In genomic region chrX:71533850-71534515, GRCh38 we compare ENCODE assay signal across 8 cellular contexts. TPM values are rescaled to one million over a fixed set of nuclear protein-coding genes. Genes with fewer than 3 reads are reported as not detected.
DNase-seq lines count a peak whose midpoint lies in the region; ATAC-seq and TF ChIP-seq lines count a peak whose summit lies in the region.

No MANE protein-coding gene starts in this region.

- peaks cover 13% of the 10 kb centered on the region for H3K36me3 ChIP-seq in CD4-positive, CD25-positive, alpha-beta regulatory T cell (ENCODE audit: control insufficient read depth, insufficient read depth, low read length)
- H3K36me3 ChIP-seq in HUES6 (ENCODE audit: control insufficient read depth, insufficient read depth, low read length) = peaks cover 13% of the 10 kb centered on the region
- no peaks in the 10 kb centered on the region for H3K36me3 ChIP-seq in adrenal gland (replicated peaks in 1 of 2)
- H3K36me3 ChIP-seq in left ventricle myocardium inferior = peaks cover 11% of the 10 kb centered on the region

- no peaks in the 10 kb centered on the region for H3K27me3 Mint-ChIP-seq in CD4-positive, CD25-positive, alpha-beta regulatory T cell
- H3K27me3 Mint-ChIP-seq in progenitor cell of endocrine pancreas = no peaks in the 10 kb centered on the region

- peak; percentile 23 to 85 (median 61) for DNase-seq in CD4-positive, CD25-positive, alpha-beta regulatory T cell
- peak; percentile 53 for DNase-seq in SK-N-DZ (ENCODE audit: low spot score)
- peak; percentile 27 to 62 (median 35) for DNase-seq in adrenal gland
- DNase-seq in left ventricle myocardium inferior = peak; percentile 30
- no peak for DNase-seq in progenitor cell of endocrine pancreas (ENCODE audit: low spot score, unreplicated experiment)

- peak in 1 of 2 donors; percentile 30 for TF ChIP-seq POLR2A in adrenal gland (IDR thresholded peaks at IDR 0.05)

- peaks cover 8 to 43% (median 18%) of the 10 kb centered on the region in 4 donors for H3K4me1 Mint-ChIP-seq in CD4-positive, CD25-positive, alpha-beta regulatory T cell
- H3K4me1 Mint-ChIP-seq in progenitor cell of endocrine pancreas (ENCODE audit: low read depth) = peaks cover 14% of the 10 kb centered on the region

- ATAC-seq in CD4-positive, CD25-positive, alpha-beta regulatory T cell (ENCODE audit: low read depth in 2 of 2) = peak; percentile 11 to 23
- no peak for ATAC-seq in HG03025 (IDR thresholded peaks at IDR 0.05; ENCODE audit: low FRiP score, unreplicated experiment)
- no peak for ATAC-seq in HG03342 (IDR thresholded peaks at IDR 0.05; ENCODE audit: unreplicated experiment)

- H3K9ac ChIP-seq in HUES6 (ENCODE audit: low read length) = peak overlapping the region; percentile 95

- H3K36me3 Mint-ChIP-seq in CD4-positive, CD25-positive, alpha-beta regulatory T cell = peaks cover 9% of the 10 kb centered on the region
- H3K36me3 Mint-ChIP-seq in progenitor cell of endocrine pancreas (ENCODE audit: insufficient read depth) = peaks cover 3% of the 10 kb centered on the region

- H3K9me3 ChIP-seq in CD4-positive, CD25-positive, alpha-beta regulatory T cell (ENCODE audit: control insufficient read depth in 2 of 2, low read length in 2 of 2) = no peaks in the 10 kb centered on the region
- peaks cover 9% of the 10 kb centered on the region; the same call in 1 of the 2 replicates for H3K9me3 ChIP-seq in HUES6 (ENCODE audit: control insufficient read depth, insufficient read depth, low read depth, low read length)
- H3K9me3 ChIP-seq in adrenal gland (replicated peaks in 1 of 3) = no peaks in the 10 kb centered on the region
- no peaks in the 10 kb centered on the region for H3K9me3 ChIP-seq in left ventricle myocardium inferior (replicated peaks)

- peak overlapping the region; percentile 98 to 99 (median 99) for H3K27ac Mint-ChIP-seq in CD4-positive, CD25-positive, alpha-beta regulatory T cell
- peak overlapping the region; percentile 98 for H3K27ac Mint-ChIP-seq in progenitor cell of endocrine pancreas

- TF ChIP-seq CTCF in adrenal gland (IDR thresholded peaks at IDR 0.05) = no peak
- no peak for TF ChIP-seq CTCF in left ventricle myocardium inferior (IDR thresholded peaks at IDR 0.05; ENCODE audit: borderline replicate concordance)
- TF ChIP-seq CTCF in progenitor cell of endocrine pancreas (IDR thresholded peaks at IDR 0.05; ENCODE audit: unreplicated experiment) = no peak

- intact Hi-C loops in adrenal gland (cut with DNase I) (no loop called here), left ventricle myocardium inferior (cut with micrococcal nuclease) (no loop called here)

- H3K27ac ChIP-seq in CD4-positive, CD25-positive, alpha-beta regulatory T cell (ENCODE audit: insufficient read depth, low read length, poor library complexity, severe bottlenecking) = peak overlapping the region; percentile 93
- 0 out of 2 replicates have a peak overlapping the region, but pooled peaks have one; percentile 38 for H3K27ac ChIP-seq in HUES6 (ENCODE audit: low read depth, low read length)
- peak overlapping the region; percentile 61 to 90 (median 85) for H3K27ac ChIP-seq in adrenal gland
- H3K27ac ChIP-seq in left ventricle myocardium inferior (replicated peaks) = peak overlapping the region; percentile 94

- H3K4me1 ChIP-seq in CD4-positive, CD25-positive, alpha-beta regulatory T cell (ENCODE audit: control insufficient read depth, insufficient read depth, low read length, poor library complexity, severe bottlenecking) = peaks cover 22% of the 10 kb centered on the region
- peaks cover 8% of the 10 kb centered on the region; the same call in 1 of the 2 replicates for H3K4me1 ChIP-seq in HUES6 (ENCODE audit: control insufficient read depth, insufficient read depth, low read length)
- H3K4me1 ChIP-seq in adrenal gland (replicated peaks in 1 of 2) = peaks cover 7 to 24% of the 10 kb centered on the region in 2 donors
- peaks cover 33% of the 10 kb centered on the region for H3K4me1 ChIP-seq in left ventricle myocardium inferior

- peak overlapping the region; percentile 94 to 100 (median 98) for H3K4me3 Mint-ChIP-seq in CD4-positive, CD25-positive, alpha-beta regulatory T cell
- peak overlapping the region; percentile 96 for H3K4me3 Mint-ChIP-seq in progenitor cell of endocrine pancreas (ENCODE audit: low read depth)

- no peaks in the 10 kb centered on the region for H3K27me3 ChIP-seq in CD4-positive, CD25-positive, alpha-beta regulatory T cell (ENCODE audit: control insufficient read depth, insufficient read depth, low read length)
- H3K27me3 ChIP-seq in HUES6 (ENCODE audit: control insufficient read depth, insufficient read depth, low read length) (no peaks in the 10 kb centered on the region), adrenal gland (no peaks in the 10 kb centered on the region), left ventricle myocardium inferior (ENCODE audit: low read depth) (no peaks in the 10 kb centered on the region)

- peak overlapping the region; percentile 99 for H3K4me3 ChIP-seq in CD4-positive, CD25-positive, alpha-beta regulatory T cell (ENCODE audit: low read depth, low read length)
- H3K4me3 ChIP-seq in HUES6 (ENCODE audit: low read depth, low read length) (peak overlapping the region; percentile 70), adrenal gland (peak overlapping the region; percentile 35 to 87 (median 66)), left ventricle myocardium inferior (peak overlapping the region; percentile 83)

- WGBS in adrenal gland, 4 donors = 0 to 32% (median 11%) methylated on average over 17 to 31 of the region's 31 CpGs

- H3K9me3 Mint-ChIP-seq in CD4-positive, CD25-positive, alpha-beta regulatory T cell = peaks cover 0 to 7% (median 0%) of the 10 kb centered on the region in 7 donors
- H3K9me3 Mint-ChIP-seq in progenitor cell of endocrine pancreas (ENCODE audit: low read depth) = peaks cover 18% of the 10 kb centered on the region

RNA-seq across cellular contexts. Expression of gene OGT, which starts 1.1 kb away (rescaled TPM):
- 557 TPM for total RNA-seq in CD4-positive, CD25-positive, alpha-beta regulatory T cell
- 10 to 100 TPM; 27.7 to 45.3 (median 37.0) TPM for polyA plus RNA-seq in CD4-positive, CD25-positive, alpha-beta regulatory T cell
- polyA plus RNA-seq in SK-N-DZ (2014; cell fraction: cytosol; rRNA removed) = 91.5 and 140 TPM in 2 replicates
- polyA plus RNA-seq in SK-N-DZ (2014; cell fraction: nucleus; rRNA removed) = 435 and 565 TPM in 2 replicates
- total RNA-seq in adrenal gland (100 to 1,000 TPM in 5 of 8 donors, 10 to 100 TPM in 3; 38.0 to 164 (median 103) TPM), left ventricle myocardium inferior (83.8 TPM), progenitor cell of endocrine pancreas (143 and 146 TPM in 2 replicates)
- polyA plus RNA-seq in adrenal gland = 100 to 1,000 TPM in 1 of 3 donors, 10 to 100 TPM in 2; 38.6 to 127 (median 77.0) TPM

RNA-seq across cellular contexts. Expression of gene GCNA, which starts 44.3 kb away (rescaled TPM):
- 3.7 TPM for total RNA-seq in CD4-positive, CD25-positive, alpha-beta regulatory T cell
- polyA plus RNA-seq in CD4-positive, CD25-positive, alpha-beta regulatory T cell = under 1 TPM; 0.20 to 0.65 (median 0.49) TPM
- polyA plus RNA-seq in SK-N-DZ (2014; cell fraction: cytosol; rRNA removed) = 0.45 and 1.2 TPM in 2 replicates
- 8.2 and 9.3 TPM in 2 replicates for polyA plus RNA-seq in SK-N-DZ (2014; cell fraction: nucleus; rRNA removed)
- total RNA-seq in adrenal gland (1 to 10 TPM in 6 of 8 donors, under 1 TPM in 2; 0.18 to 5.9 (median 1.8) TPM), left ventricle myocardium inferior (1.4 TPM), progenitor cell of endocrine pancreas (2.7 and 3.9 TPM in 2 replicates)
- polyA plus RNA-seq in adrenal gland = 10 to 100 TPM in 1 of 3 donors, 1 to 10 TPM in 2; 1.9 to 23.3 (median 2.6) TPM

Comparison
In these comparisons a context has a peak if more than half of its experiments do, and no peak if none do; other contexts are left out.
1. ATAC-seq: peak in CD4-positive, CD25-positive, alpha-beta regulatory T cell (2 of 2); none in HG03025 (single experiment) and HG03342 (single experiment).
2. H3K27ac ChIP-seq: peak in every context shown above with its lines; median percentile 94 in left ventricle myocardium inferior; 93 in CD4-positive, CD25-positive, alpha-beta regulatory T cell; 85 in adrenal gland; 38 in HUES6.
3. Peak in every context shown above with its lines, with median percentiles within 50 percentile points of each other: H3K4me3 ChIP-seq.